ENCODE assay signal across 16 cellular contexts in genomic region chr5:132592521-132592920, GRCh38. TPM values are rescaled to one million over a fixed set of nuclear protein-coding genes. Genes with fewer than 3 reads are reported as not detected.
"Had no signal": no experiment of that assay in that cellular context is flagged by ENCODE, and none has a peak within 500 bp of the region (broad histone marks: within the 10 kb centered on the region; RNA-seq: fewer than 3 reads in every experiment).

No MANE protein-coding gene starts in this region.

- H3K36me3 ChIP-seq: ovary had no signal

- DNase-seq: activated CD4-positive, CD25-positive, alpha-beta regulatory T cell treated with anti-CD3 and anti-CD28 coated beads, Interleukin-2, amount 50 U/mL, for 72 hours; activated naive CD4-positive, alpha-beta T cell treated with Interleukin-2 at 50 U/mL for 16 hours; activated naive CD8-positive, alpha-beta T cell treated with anti-CD3 and anti-CD28 coated beads, Interleukin-2, amount 50 U/mL, for 24 hours; activated T-cell treated with anti-CD3 and anti-CD28 coated beads for 4 hours; caudate nucleus; colonic mucosa; left colon; naive B cell; ovary; thyroid gland had no signal

- H3K4me1 ChIP-seq: ascending aorta, colonic mucosa, esophagus muscularis mucosa, thyroid gland, vagina had no signal

- ATAC-seq: activated naive CD8-positive, alpha-beta T cell treated with anti-CD3 and anti-CD28 coated beads, Interleukin-2, amount 50 U/mL, for 24 hours; left colon; stimulated activated memory B cell treated with anti-CD40 and anti-IgM and Interleukin-4, amounts not matched to agents 10 μg/mL and 1 μg/mL and 100 μg/mL, for 72 hours had no signal

- H3K27me3 ChIP-seq: ascending aorta, colonic mucosa, esophagus muscularis mucosa, ovary, thyroid gland, vagina had no signal

- H3K4me3 ChIP-seq: ascending aorta, colonic mucosa, esophagus muscularis mucosa, lung, ovary, thyroid gland, vagina had no signal

- H3K27ac ChIP-seq: ascending aorta, colonic mucosa, esophagus muscularis mucosa, ovary, thyroid gland, vagina had no signal

- H3K9me3 ChIP-seq: ascending aorta, colonic mucosa, esophagus muscularis mucosa, ovary, thyroid gland, vagina had no signal

RNA-seq across cellular contexts. Expression of gene IL5, which starts 49.2 kb away (rescaled TPM):
- total RNA-seq: ascending aorta, colonic mucosa, esophagus muscularis mucosa, fibroblast of villous mesenchyme, left colon, lung, ovary, thyroid gland, vagina had no signal
- polyA plus RNA-seq: lung, ovary had no signal
